In the genomic region with DNA sequence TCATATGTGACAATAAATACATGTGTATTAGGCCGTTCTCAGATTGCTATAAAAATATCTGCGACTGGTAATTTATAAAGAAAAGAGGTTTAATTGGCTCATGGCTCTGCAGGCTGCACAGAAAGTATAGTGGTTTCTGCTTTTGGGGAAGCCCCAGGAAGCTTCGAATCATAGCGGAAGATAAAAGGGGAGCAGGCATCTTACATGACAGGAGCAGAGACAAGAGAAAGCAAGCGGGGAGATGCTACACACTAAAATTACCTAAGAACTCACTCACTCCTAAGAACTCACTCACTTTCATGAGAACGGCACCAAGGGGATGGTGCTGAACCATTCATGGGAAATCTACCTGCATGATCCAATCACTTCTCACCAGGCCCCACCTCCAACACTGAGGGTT, we compare ENCODE assay signal across 4 cellular contexts.
"Had no signal": no experiment of that assay in that cellular context is flagged by ENCODE, and none has a peak within 500 bp of the region (broad histone marks: within the 10 kb centered on the region; RNA-seq: fewer than 3 reads in every experiment).

No MANE protein-coding gene starts in this region.

- H3K4me2 ChIP-seq: GM23338 had no signal

- ATAC-seq: GM23338 had no signal

- H3K4me3 Mint-ChIP-seq: GM23338, H9 had no signal

- H3K4me1 Mint-ChIP-seq: GM23338, H9 had no signal

- DNase-seq: H9, HCEC 1CT, IMR-90 had no signal

- H2AFZ ChIP-seq: GM23338 had no signal

- H3K4me3 ChIP-seq: GM23338 had no signal

- H3K27ac Mint-ChIP-seq: GM23338, H9 had no signal
